Comparison of ENCODE assay signal across 23 cellular contexts in genomic region chr7:158256091-158256816, GRCh38.
DNase-seq lines count a peak whose midpoint lies in the region; ATAC-seq and TF ChIP-seq lines count a peak whose summit lies in the region.
"Had no signal": no experiment of that assay in that cellular context is flagged by ENCODE, and none has a peak within 500 bp of the region (broad histone marks: within the 10 kb centered on the region; RNA-seq: fewer than 3 reads in every experiment).

No MANE protein-coding gene starts in this region.

- no peaks in the 10 kb centered on the region for H3K27me3 ChIP-seq in suprapubic skin

- DNase-seq in activated T-cell treated with anti-CD3 and anti-CD28 coated beads, Interleukin-2, amount 50 U/mL, for 24 hours, result peak; percentile 6
- DNase-seq in activated T-cell treated with anti-CD3 and anti-CD28 coated beads, Interleukin-2, amount 50 U/mL, for 72 hours, result no peak
- DNase-seq in CD14-positive monocyte (ENCODE audit: low spot score), result peak; percentile 27
- peak; percentile 14 for DNase-seq in mesenteric fat pad (ENCODE audit: low spot score)
- peak; percentile 25 to 73 for DNase-seq in suprapubic skin (ENCODE audit: low spot score in 2 of 2)
- no peak for DNase-seq in omental fat pad (ENCODE audit: low spot score)
- DNase-seq in glomerular visceral epithelial cell (ENCODE audit: extremely low spot score), result no peak
- no peak for DNase-seq in cerebellar nuclear complex (lab: John Stamatoyannopoulos, UW)
- DNase-seq: CD4-positive, CD25-positive, alpha-beta regulatory T cell; DMS153; IMR-90; KG1; MG63; NCI-H1105 treated with DMSO at 0.1 percent for 48 hours; NCI-H146; NCI-H1930; NCI-H2107; NCI-H524 treated with DMSO at 0.1 percent for 48 hours; NCI-H82; PC-9; Right ventricle myocardium superior had no signal

- TF ChIP-seq POLR2A in suprapubic skin (IDR thresholded peaks at IDR 0.05), result no peak

- no peak overlapping the region for H3K27ac ChIP-seq in suprapubic skin
- H3K27ac ChIP-seq: 22Rv1, PC-9 had no signal

- no peaks in the 10 kb centered on the region for H3K9me3 ChIP-seq in suprapubic skin
- H3K9me3 ChIP-seq: MG63 had no signal

- no peak for TF ChIP-seq EP300 in suprapubic skin (IDR thresholded peaks at IDR 0.05)

- no peak overlapping the region for H3K4me3 Mint-ChIP-seq in activated T-cell treated with anti-CD3 and anti-CD28 coated beads, Interleukin-2, amount 50 U/mL, for 24 hours
- no peak overlapping the region for H3K4me3 Mint-ChIP-seq in activated T-cell treated with anti-CD3 and anti-CD28 coated beads, Interleukin-2, amount 50 U/mL, for 72 hours
- H3K4me3 Mint-ChIP-seq in CD14-positive monocyte, result no peak overlapping the region
- H3K4me3 Mint-ChIP-seq: CD4-positive, CD25-positive, alpha-beta regulatory T cell had no signal

- no peaks in the 10 kb centered on the region for H3K4me1 ChIP-seq in suprapubic skin

- H3K36me3 ChIP-seq in suprapubic skin, result no peaks in the 10 kb centered on the region
- H3K36me3 ChIP-seq: MG63 had no signal

- H3K4me1 Mint-ChIP-seq in activated T-cell treated with anti-CD3 and anti-CD28 coated beads, Interleukin-2, amount 50 U/mL, for 24 hours (ENCODE audit: low read depth), result no peaks in the 10 kb centered on the region
- no peaks in the 10 kb centered on the region for H3K4me1 Mint-ChIP-seq in activated T-cell treated with anti-CD3 and anti-CD28 coated beads, Interleukin-2, amount 50 U/mL, for 72 hours (ENCODE audit: low read depth)
- H3K4me1 Mint-ChIP-seq in CD14-positive monocyte, result no peaks in the 10 kb centered on the region
- H3K4me1 Mint-ChIP-seq: CD4-positive, CD25-positive, alpha-beta regulatory T cell had no signal

- WGBS in suprapubic skin, result 86% methylated on average over 19 of the region's 19 CpGs

- no peaks in the 10 kb centered on the region for H3K36me3 Mint-ChIP-seq in activated T-cell treated with anti-CD3 and anti-CD28 coated beads, Interleukin-2, amount 50 U/mL, for 24 hours (ENCODE audit: low read depth)
- H3K36me3 Mint-ChIP-seq in activated T-cell treated with anti-CD3 and anti-CD28 coated beads, Interleukin-2, amount 50 U/mL, for 72 hours (ENCODE audit: insufficient read depth in 2 of 2), result no peaks in the 10 kb centered on the region
- no peaks in the 10 kb centered on the region for H3K36me3 Mint-ChIP-seq in CD14-positive monocyte
- H3K36me3 Mint-ChIP-seq: CD4-positive, CD25-positive, alpha-beta regulatory T cell had no signal

- no peak for ATAC-seq in activated T-cell treated with anti-CD3 and anti-CD28 coated beads, Interleukin-2, amount 50 U/mL, for 72 hours (replicated peaks in 1 of 2)
- ATAC-seq in omental fat pad (ENCODE audit: low FRiP score), result no peak
- ATAC-seq: HCT116 had no signal

- H3K27me3 Mint-ChIP-seq in activated T-cell treated with anti-CD3 and anti-CD28 coated beads, Interleukin-2, amount 50 U/mL, for 24 hours, result no peaks in the 10 kb centered on the region
- H3K27me3 Mint-ChIP-seq in activated T-cell treated with anti-CD3 and anti-CD28 coated beads, Interleukin-2, amount 50 U/mL, for 72 hours (ENCODE audit: low read depth), result no peaks in the 10 kb centered on the region
- peaks cover 0 to 3% (median 1%) of the 10 kb centered on the region in 3 donors for H3K27me3 Mint-ChIP-seq in CD14-positive monocyte (ENCODE audit: low read depth in 3 of 3)
- H3K27me3 Mint-ChIP-seq: CD4-positive, CD25-positive, alpha-beta regulatory T cell had no signal

- no peak overlapping the region for H3K4me3 ChIP-seq in suprapubic skin
- H3K4me3 ChIP-seq: MG63, PC-9 had no signal

- no peak overlapping the region for H3K27ac Mint-ChIP-seq in activated T-cell treated with anti-CD3 and anti-CD28 coated beads, Interleukin-2, amount 50 U/mL, for 24 hours
- no peak overlapping the region for H3K27ac Mint-ChIP-seq in activated T-cell treated with anti-CD3 and anti-CD28 coated beads, Interleukin-2, amount 50 U/mL, for 72 hours
- no peak overlapping the region for H3K27ac Mint-ChIP-seq in CD14-positive monocyte
- H3K27ac Mint-ChIP-seq: CD4-positive, CD25-positive, alpha-beta regulatory T cell had no signal

- TF ChIP-seq CTCF in CD14-positive monocyte (IDR thresholded peaks at IDR 0.05) (no peak), suprapubic skin (IDR thresholded peaks at IDR 0.05) (no peak), omental fat pad (IDR thresholded peaks at IDR 0.05) (no peak)

- H3K9me3 Mint-ChIP-seq in activated T-cell treated with anti-CD3 and anti-CD28 coated beads, Interleukin-2, amount 50 U/mL, for 24 hours, result no peaks in the 10 kb centered on the region
- peaks cover 0 to 5% of the 10 kb centered on the region in 2 donors for H3K9me3 Mint-ChIP-seq in activated T-cell treated with anti-CD3 and anti-CD28 coated beads, Interleukin-2, amount 50 U/mL, for 72 hours
- H3K9me3 Mint-ChIP-seq in CD14-positive monocyte, result peaks cover 22 to 53% (median 33%) of the 10 kb centered on the region in 7 donors

- intact Hi-C loops in CD14-positive monocyte (cut with micrococcal nuclease), result no loop called here

Comparison
In these comparisons a context has a peak if more than half of its experiments do, and no peak if none do; other contexts are left out.
1. DNase-seq: peak in activated T-cell treated with anti-CD3 and anti-CD28 coated beads, Interleukin-2, amount 50 U/mL, for 24 hours (single experiment), CD14-positive monocyte (single experiment), mesenteric fat pad (single experiment) and suprapubic skin (2 of 2); none in activated T-cell treated with anti-CD3 and anti-CD28 coated beads, Interleukin-2, amount 50 U/mL, for 72 hours (0 of 2), omental fat pad (single experiment), glomerular visceral epithelial cell (single experiment) and cerebellar nuclear complex (0 of 2).